Comparison of ENCODE assay signal across 1 cellular context in the genomic region with DNA sequence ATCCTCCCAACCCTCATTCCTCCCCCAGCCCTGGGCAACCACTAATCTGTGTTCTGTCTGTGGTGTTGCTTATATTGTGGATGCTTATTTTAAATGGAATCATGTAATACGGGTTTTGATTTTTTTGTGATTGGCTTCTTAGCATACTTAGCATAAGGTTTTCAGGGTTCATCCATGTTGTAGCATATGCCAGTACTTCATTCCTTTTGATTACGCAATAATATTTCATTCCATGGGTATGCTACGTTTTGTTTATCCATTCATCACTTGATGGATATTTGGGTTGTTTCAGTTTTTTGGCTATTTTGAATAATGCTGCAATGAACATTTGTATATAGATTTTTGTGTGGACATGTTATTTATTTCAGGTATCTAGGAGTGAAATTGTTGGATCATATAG.
TF ChIP-seq lines count a peak whose summit lies in the region.

No MANE protein-coding gene starts in this region.

TF ChIP-seq in A549, 52 proteins besides CTCF, POLR2A, EP300 and RAD21 (continued from another document):
- TF ChIP-seq, protein P1, sequence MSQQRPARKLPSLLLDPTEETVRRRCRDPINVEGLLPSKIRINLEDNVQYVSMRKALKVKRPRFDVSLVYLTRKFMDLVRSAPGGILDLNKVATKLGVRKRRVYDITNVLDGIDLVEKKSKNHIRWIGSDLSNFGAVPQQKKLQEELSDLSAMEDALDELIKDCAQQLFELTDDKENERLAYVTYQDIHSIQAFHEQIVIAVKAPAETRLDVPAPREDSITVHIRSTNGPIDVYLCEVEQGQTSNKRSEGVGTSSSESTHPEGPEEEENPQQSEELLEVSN (IDR thresholded peaks at IDR 0.05; ENCODE audit: borderline replicate concordance, low read depth): no peak
- TF ChIP-seq ZSCAN20 (CRISPR knock-in tag; IDR thresholded peaks at IDR 0.05) (no peak), EHMT2 (IDR thresholded peaks at IDR 0.05; ENCODE audit: low read depth) (no peak)
